In genomic region chr1:61294828-61295428, GRCh38 we compare ENCODE assay signal across 2 cellular contexts.
A peak's percentile ranks its signal among the peaks of the same experiment; 100 is the strongest.
TF ChIP-seq lines count a peak whose summit lies in the region.

No MANE protein-coding gene starts in this region.

TF ChIP-seq in WTC11, 78 proteins besides CTCF, POLR2A, EP300 and RAD21:
- TF ChIP-seq NFYB (CRISPR knock-in tag; conservative IDR thresholded peaks at IDR 0.05; ENCODE audit: low read depth) = no peak
- 0 out of 2 replicates have a peak, but pooled peaks have one; percentile 43 for TF ChIP-seq ZNF138 (CRISPR knock-in tag; conservative IDR thresholded peaks at IDR 0.05)
- no peak for TF ChIP-seq ZNF281 (CRISPR knock-in tag; IDR thresholded peaks at IDR 0.05)

TF ChIP-seq in HepG2, 621 proteins besides CTCF, POLR2A, EP300 and RAD21:
- TF ChIP-seq SETDB1 (CRISPR knock-in tag; IDR thresholded peaks at IDR 0.05; ENCODE audit: borderline replicate concordance) (no peak), ATF7 (IDR thresholded peaks at IDR 0.05) (no peak), ATF7 (CRISPR knock-in tag; IDR thresholded peaks at IDR 0.05) (no peak), MYNN (CRISPR knock-in tag; IDR thresholded peaks at IDR 0.05; ENCODE audit: low read depth) (no peak), FUBP1 (CRISPR knock-in tag; IDR thresholded peaks at IDR 0.05; ENCODE audit: borderline replicate concordance) (no peak)
